1 cellular context compared by ENCODE assay signal in the genomic region with DNA sequence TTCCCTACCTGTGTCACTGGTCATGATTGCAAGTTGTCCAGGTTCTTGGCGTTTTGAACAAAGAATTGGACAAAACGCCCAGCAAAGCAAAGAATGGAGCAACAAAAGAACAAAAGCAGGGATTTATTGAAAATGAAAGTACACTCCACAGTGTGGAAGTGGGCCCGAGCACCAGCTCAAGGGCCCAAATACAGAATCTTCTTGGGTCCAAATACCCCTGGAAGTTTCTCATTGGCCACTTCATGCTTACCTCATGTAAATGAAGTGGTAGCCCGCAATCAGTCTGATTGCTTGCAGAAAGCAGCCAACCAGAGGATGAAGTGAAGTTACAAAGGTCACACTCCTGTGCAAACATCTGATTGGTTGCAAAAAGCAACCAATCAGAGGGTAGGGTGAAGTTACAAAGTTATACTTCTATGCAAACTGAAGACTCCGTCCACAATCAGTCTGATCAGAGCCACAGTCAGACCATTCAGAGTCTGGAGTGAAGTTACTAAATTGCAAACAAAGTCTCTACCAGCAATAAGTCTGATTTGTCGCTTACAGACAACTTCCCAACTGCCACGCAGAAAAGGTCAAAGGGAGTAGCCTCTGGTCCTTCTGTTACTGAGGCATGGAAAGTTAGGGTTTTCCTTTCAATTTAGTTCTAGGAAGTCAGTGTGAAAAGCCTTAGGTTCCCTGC.
TF ChIP-seq lines count a peak whose summit lies in the region.

No MANE protein-coding gene starts in this region.

TF ChIP-seq in endothelial cell of umbilical vein, 7 proteins besides CTCF, POLR2A, EP300 and RAD21:
- TF ChIP-seq GATA2 (IDR thresholded peaks at IDR 0.05; ENCODE audit: insufficient read depth, insufficient read length, low read depth, low read length) (no peak), EZH2 (IDR thresholded peaks at IDR 0.05; ENCODE audit: borderline replicate concordance, low read depth, low read length, severe bottlenecking) (no peak), FOS (IDR thresholded peaks at IDR 0.05; ENCODE audit: borderline replicate concordance, insufficient read depth, low read length) (no peak), JUN (IDR thresholded peaks at IDR 0.05; ENCODE audit: borderline replicate concordance, insufficient read depth, insufficient read length, low read depth) (no peak), POLR2AphosphoS5 (IDR thresholded peaks at IDR 0.05; ENCODE audit: insufficient read depth, low read depth, low read length) (no peak), MYC (IDR thresholded peaks at IDR 0.05; ENCODE audit: low read depth, low read length) (no peak)
- TF ChIP-seq, protein P1, sequence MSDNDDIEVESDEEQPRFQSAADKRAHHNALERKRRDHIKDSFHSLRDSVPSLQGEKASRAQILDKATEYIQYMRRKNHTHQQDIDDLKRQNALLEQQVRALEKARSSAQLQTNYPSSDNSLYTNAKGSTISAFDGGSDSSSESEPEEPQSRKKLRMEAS (IDR thresholded peaks at IDR 0.05; ENCODE audit: insufficient read depth, insufficient read length) = no peak
TF ChIP-seq in endothelial cell of umbilical vein: peak in this region for 0.
